ENCODE assay signal across 8 cellular contexts in genomic region chr13:33349314-33349995, GRCh38.
A peak's percentile ranks its signal among the peaks of the same experiment; 100 is the strongest.
DNase-seq lines count a peak whose midpoint lies in the region; ATAC-seq and TF ChIP-seq lines count a peak whose summit lies in the region.

No MANE protein-coding gene starts in this region.

- no peak for ATAC-seq in GM21423 (IDR thresholded peaks at IDR 0.05; ENCODE audit: unreplicated experiment)

- H3K9ac ChIP-seq in mammary epithelial cell (ENCODE audit: insufficient read depth, low read length) = no peak overlapping the region

- H2AFZ ChIP-seq in mammary epithelial cell (ENCODE audit: low read depth, low read length) = peak overlapping the region; percentile 93

- peak in 1 of 2 experiments; percentile 32 for DNase-seq in HAP-1 (ENCODE audit: low spot score in 2 of 2)
- no peak for DNase-seq in mammary epithelial cell
- DNase-seq in islet precursor cell = peak; percentile 53
- DNase-seq in T-helper 9 cell = no peak
- DNase-seq in CD1c-positive myeloid dendritic cell (ENCODE audit: extremely low spot score) = no peak
- no peak for DNase-seq in GOT3 (lab: John Stamatoyannopoulos, UW)

- BruUV-seq in mammary epithelial cell (replicated peaks; lab: Mats Ljungman, UMichigan) = no TSS peak

- no peaks in the 10 kb centered on the region for H3K27me3 ChIP-seq in HAP-1 (ENCODE audit: low read depth)
- H3K27me3 ChIP-seq in mammary epithelial cell (ENCODE audit: insufficient read depth, low read length) = peaks cover 2% of the 10 kb centered on the region

- H3K4me3 ChIP-seq in HAP-1 (peak overlapping the region; percentile 51), mammary epithelial cell (replicated peaks in 1 of 3; ENCODE audit: insufficient read depth in 1 of 3, low read depth in 2 of 3, low read length in 3 of 3) (peak overlapping the region in 2 of 3 experiments; percentile 46 to 59), skin epidermis (peak overlapping the region; percentile 50 to 66 (median 54))

- no peaks in the 10 kb centered on the region for H3K36me3 ChIP-seq in HAP-1 (replicated peaks)
- H3K36me3 ChIP-seq in mammary epithelial cell (ENCODE audit: insufficient read depth, low read length) = no peaks in the 10 kb centered on the region

- no peak for TF ChIP-seq CTCF in mammary epithelial cell (conservative IDR thresholded peaks at IDR 0.05 in 1 of 2, IDR thresholded peaks at IDR 0.05 in 1 of 2; ENCODE audit: extremely low read depth in 1 of 2, insufficient read depth in 1 of 2, low read depth in 1 of 2, low read length in 2 of 2)

- dilution Hi-C loops in mammary epithelial cell (cut with HindIII; ENCODE audit: low sequenced_read_pairs) = no loop called here

- WGBS in mammary epithelial cell (ENCODE audit: low coverage, missing lambda C conversion rate) = 81% methylated on average over 11 of the region's 20 CpGs

- H4K20me1 ChIP-seq in mammary epithelial cell (ENCODE audit: insufficient read depth, low read length) = no peaks in the 10 kb centered on the region

- no peak overlapping the region for H3K27ac ChIP-seq in mammary epithelial cell (ENCODE audit: insufficient read depth, low read depth, low read length)
- H3K27ac ChIP-seq in skin epidermis = peak overlapping the region in 20 of 21 experiments; percentile 4 to 92 (median 79)

- intact Hi-C loops in mammary epithelial cell (cut with micrococcal nuclease) = no loop called here

- in situ Hi-C loops in HAP-1 (cut with MboI; ENCODE audit: low sequenced_read_pairs) = no loop called here
- in situ Hi-C loops in mammary epithelial cell (cut with MboI; ENCODE audit: low sequenced_read_pairs in 2 of 2) = no loop called here

- peak overlapping the region; percentile 94 for H3K4me2 ChIP-seq in mammary epithelial cell (ENCODE audit: insufficient read depth, low read depth, low read length)

- H3K4me1 ChIP-seq in HAP-1 (peaks cover 3% of the 10 kb centered on the region), mammary epithelial cell (ENCODE audit: insufficient read depth, low read length) (no peaks in the 10 kb centered on the region)

- CTCF ChIA-PET in mammary epithelial cell (lab: Charles Lee; ENCODE audit: low non-redundant PET) = no interaction called here

- H3K9me3 ChIP-seq in HAP-1 = no peaks in the 10 kb centered on the region
- H3K9me3 ChIP-seq in mammary epithelial cell (replicated peaks; ENCODE audit: insufficient read depth, low read length) = no peaks in the 10 kb centered on the region

- H3K79me2 ChIP-seq in mammary epithelial cell (ENCODE audit: insufficient read depth, low read length) = no peaks in the 10 kb centered on the region
